ENCODE assay signal across 21 cellular contexts in genomic region chr4:123249821-123250220, GRCh38.
DNase-seq lines count a peak whose midpoint lies in the region; ATAC-seq, FAIRE-seq and TF ChIP-seq lines count a peak whose summit lies in the region.
"Had no signal": no experiment of that assay in that cellular context is flagged by ENCODE, and none has a peak within 500 bp of the region (broad histone marks: within the 10 kb centered on the region; RNA-seq: fewer than 3 reads in every experiment).

No MANE protein-coding gene starts in this region.

- H3K4me1 ChIP-seq in left ventricle myocardium inferior (peaks cover 55% of the 10 kb centered on the region), gastroesophageal sphincter (peaks cover 21 to 61% (median 30%) of the 10 kb centered on the region in 3 donors), small intestine (ENCODE audit: control insufficient read depth in 2 of 2, insufficient read depth in 1 of 2, low read depth in 1 of 2, low read length in 1 of 2) (no peaks in the 10 kb centered on the region)
- H3K4me1 ChIP-seq: A549 had no signal

- H3K36me3 ChIP-seq in left ventricle myocardium inferior (no peaks in the 10 kb centered on the region), gastroesophageal sphincter (no peaks in the 10 kb centered on the region), small intestine (ENCODE audit: control insufficient read depth in 2 of 2, insufficient read depth in 2 of 2, low read length in 2 of 2) (no peaks in the 10 kb centered on the region)
- H3K36me3 ChIP-seq: Peyer's patch had no signal

- TF ChIP-seq POLR2A in gastroesophageal sphincter (IDR thresholded peaks at IDR 0.05): no peak

- no peaks in the 10 kb centered on the region for H3K27me3 ChIP-seq in left ventricle myocardium inferior (ENCODE audit: low read depth)
- no peaks in the 10 kb centered on the region for H3K27me3 ChIP-seq in gastroesophageal sphincter
- H3K27me3 ChIP-seq in small intestine (ENCODE audit: control insufficient read depth in 2 of 2, insufficient read depth in 2 of 2, low read length in 2 of 2): no peaks in the 10 kb centered on the region
- H3K27me3 ChIP-seq: Peyer's patch had no signal

- TF ChIP-seq CTCF in left ventricle myocardium inferior (IDR thresholded peaks at IDR 0.05; ENCODE audit: borderline replicate concordance) (no peak), gastroesophageal sphincter (IDR thresholded peaks at IDR 0.05) (no peak)

- intact Hi-C loops in left ventricle myocardium inferior (cut with micrococcal nuclease): no loop called here
- intact Hi-C loops in left ventricle myocardium superior (cut with micrococcal nuclease): loop anchor here (10.0 kb wide), 1 partner anchor 145 kb away; the partner anchor contains the start of gene SPRY1

- ATAC-seq in left ventricle myocardium superior (no peak), gastroesophageal sphincter (no peak)
- ATAC-seq: A549 had no signal

- no peak overlapping the region for H3K4me3 ChIP-seq in left ventricle myocardium inferior
- no peak overlapping the region for H3K4me3 ChIP-seq in gastroesophageal sphincter
- H3K4me3 ChIP-seq in small intestine (ENCODE audit: low read depth in 1 of 2, low read length in 2 of 2): no peak overlapping the region
- H3K4me3 ChIP-seq: A549, Peyer's patch had no signal

- no peak for TF ChIP-seq EP300 in gastroesophageal sphincter (IDR thresholded peaks at IDR 0.05)

- 53 to 70% methylated on average over 1 of the region's 1 CpG for WGBS in gastroesophageal sphincter (ENCODE audit: low coverage in 1 of 2), 2 donors
- 34 to 73% (median 58%) methylated on average over 1 of the region's 1 CpG for WGBS in small intestine, 3 donors

- DNase-seq in left ventricle myocardium inferior (no peak), left ventricle myocardium superior (no peak), small intestine (no peak), DMS114 treated with DMSO at 0.1 percent for 48 hours (lab: John Stamatoyannopoulos, UW; ENCODE audit: unreplicated experiment) (no peak), CD1c-positive myeloid dendritic cell (ENCODE audit: extremely low spot score) (no peak), GM19238 (ENCODE audit: insufficient read length, low spot score) (no peak), T1000 (lab: John Stamatoyannopoulos, UW) (no peak)
- DNase-seq: CD4-positive, CD25-positive, alpha-beta regulatory T cell; DMS79; GOT3; HCEC 1CT; KBM-7; NCI-H1092; NCI-H146; NCI-H2029; NCI-H2227 treated with DMSO at 0.1 percent for 48 hours; NCI-H510A treated with DMSO at 0.1 percent for 48 hours; NCI-H748 treated with DMSO at 0.1 percent for 48 hours; Peyer's patch had no signal

- FAIRE-seq in small intestine (lab: Jason Lieb, UNC): peak; percentile 55
- FAIRE-seq: A549 had no signal

- H3K27ac ChIP-seq in left ventricle myocardium inferior (replicated peaks) (peak overlapping the region; percentile 72), gastroesophageal sphincter (peak overlapping the region in 3 of 4 donors; percentile 38 to 56 (median 40)), small intestine (ENCODE audit: low read depth in 1 of 2, low read length in 1 of 2) (no peak overlapping the region)
- H3K27ac ChIP-seq: A549, Peyer's patch had no signal

- no peaks in the 10 kb centered on the region for H3K9me3 ChIP-seq in left ventricle myocardium inferior (replicated peaks)
- no peaks in the 10 kb centered on the region for H3K9me3 ChIP-seq in gastroesophageal sphincter
- H3K9me3 ChIP-seq in small intestine (ENCODE audit: control insufficient read depth, low read depth): no peaks in the 10 kb centered on the region
- H3K9me3 ChIP-seq: A549, Peyer's patch had no signal

Comparison
In these comparisons a context has a peak if more than half of its experiments do, and no peak if none do; other contexts are left out.
1. H3K27ac ChIP-seq: peak in left ventricle myocardium inferior (single experiment) and gastroesophageal sphincter (3 of 4); none in small intestine (0 of 2).